8 cellular contexts compared by ENCODE assay signal in genomic region chr1:218165687-218166088, GRCh38.
DNase-seq lines count a peak whose midpoint lies in the region; ATAC-seq and TF ChIP-seq lines count a peak whose summit lies in the region.

No MANE protein-coding gene starts in this region.

- peaks cover 0 to 10% of the 10 kb centered on the region in 2 donors for H3K36me3 Mint-ChIP-seq in naive B cell

- H3K27me3 ChIP-seq in BE2C = peaks cover 92% of the 10 kb centered on the region
- H3K27me3 ChIP-seq in HUES64 (ENCODE audit: insufficient read depth, low read length) = peaks cover 52% of the 10 kb centered on the region

- H3K4me3 Mint-ChIP-seq in naive B cell = peak overlapping the region; percentile 61 to 91 (median 84)

- H3K27ac ChIP-seq in HUES64 (ENCODE audit: low read depth, low read length) = no peak overlapping the region

- peak overlapping the region; percentile 17; the same call in 1 of the 2 replicates for H3K4me3 ChIP-seq in BE2C (ENCODE audit: low read depth, low read length)
- peak overlapping the region; percentile 76 for H3K4me3 ChIP-seq in HUES64 (ENCODE audit: low read length)
- H3K4me3 ChIP-seq in cardiac fibroblast (replicated peaks in 1 of 2; ENCODE audit: low read depth in 2 of 2, low read length in 2 of 2) = peak overlapping the region; percentile 31 to 44

- TF ChIP-seq CTCF in BE2C (IDR thresholded peaks at IDR 0.05; ENCODE audit: low read depth, low read length) = no peak
- no peak for TF ChIP-seq CTCF in cardiac fibroblast (IDR thresholded peaks at IDR 0.05; ENCODE audit: low read depth, low read length)

- H3K4me1 ChIP-seq in BE2C (no peaks in the 10 kb centered on the region), HUES64 (ENCODE audit: insufficient read depth, low read length) (peaks cover 18% of the 10 kb centered on the region)

- H3K36me3 ChIP-seq in BE2C (no peaks in the 10 kb centered on the region), HUES64 (ENCODE audit: insufficient read depth, low read length) (no peaks in the 10 kb centered on the region)

- ATAC-seq in naive B cell (ENCODE audit: low read depth in 2 of 2) (peak in 1 of 2 donors; percentile 15), GM19324 (IDR thresholded peaks at IDR 0.05; ENCODE audit: low FRiP score, unreplicated experiment) (no peak)

- peaks cover 0 to 4% (median 3%) of the 10 kb centered on the region in 7 donors for H3K9me3 Mint-ChIP-seq in naive B cell

- H3K27me3 Mint-ChIP-seq in naive B cell = peaks cover 31 to 49% (median 47%) of the 10 kb centered on the region in 3 donors

- DNase-seq in BE2C (no peak), cardiac fibroblast (ENCODE audit: low read depth in 2 of 2) (no peak), naive B cell (no peak), kidney tubule cell (ENCODE audit: low spot score) (no peak), NCI-H187 treated with DMSO at 0.1 percent for 48 hours (lab: John Stamatoyannopoulos, UW) (no peak), H4 (ENCODE audit: low spot score) (no peak)

- peaks cover 20 to 24% (median 21%) of the 10 kb centered on the region in 3 donors for H3K4me1 Mint-ChIP-seq in naive B cell

- H3K9ac ChIP-seq in HUES64 (ENCODE audit: low read depth, low read length) = peak overlapping the region; percentile 69

- H3K27ac Mint-ChIP-seq in naive B cell = peak overlapping the region in 1 of 6 donors; percentile 39

- H3K9me3 ChIP-seq in BE2C = no peaks in the 10 kb centered on the region
- no peaks in the 10 kb centered on the region for H3K9me3 ChIP-seq in HUES64 (ENCODE audit: insufficient read depth, low read depth, low read length)

- 3% methylated on average over 11 of the region's 11 CpGs for WGBS in HUES64

Comparison
In these comparisons a context has a peak if more than half of its experiments do, and no peak if none do; other contexts are left out.
1. H3K4me3 ChIP-seq: peak in every context shown above with its lines; median percentile 76 in HUES64; 38 in cardiac fibroblast; 17 in BE2C.